ENCODE assay signal across 1 cellular context in genomic region chr4:73726000-73726399, GRCh38.
TF ChIP-seq lines count a peak whose summit lies in the region.

No MANE protein-coding gene starts in this region.

TF ChIP-seq in IMR-90, 13 proteins besides CTCF, POLR2A, EP300 and RAD21:
- TF ChIP-seq MAFK (IDR thresholded peaks at IDR 0.05; ENCODE audit: low read depth, low read length) (peak; percentile 35; the same call in 1 of the 2 replicates), FOS (IDR thresholded peaks at IDR 0.05; ENCODE audit: low read depth, low read length) (peak; percentile 56; the same call in 1 of the 2 replicates), SMC3 (IDR thresholded peaks at IDR 0.05; ENCODE audit: low read depth, low read length) (no peak), NFE2L2 (IDR thresholded peaks at IDR 0.05; ENCODE audit: low read depth, low read length) (no peak), MAZ (IDR thresholded peaks at IDR 0.05; ENCODE audit: borderline replicate concordance, low read depth, low read length) (no peak), CEBPB (IDR thresholded peaks at IDR 0.05; ENCODE audit: low read depth, low read length) (peak; percentile 82), RCOR1 (IDR thresholded peaks at IDR 0.05; ENCODE audit: insufficient replicate concordance, low read length) (no peak)
- TF ChIP-seq, protein P1, sequence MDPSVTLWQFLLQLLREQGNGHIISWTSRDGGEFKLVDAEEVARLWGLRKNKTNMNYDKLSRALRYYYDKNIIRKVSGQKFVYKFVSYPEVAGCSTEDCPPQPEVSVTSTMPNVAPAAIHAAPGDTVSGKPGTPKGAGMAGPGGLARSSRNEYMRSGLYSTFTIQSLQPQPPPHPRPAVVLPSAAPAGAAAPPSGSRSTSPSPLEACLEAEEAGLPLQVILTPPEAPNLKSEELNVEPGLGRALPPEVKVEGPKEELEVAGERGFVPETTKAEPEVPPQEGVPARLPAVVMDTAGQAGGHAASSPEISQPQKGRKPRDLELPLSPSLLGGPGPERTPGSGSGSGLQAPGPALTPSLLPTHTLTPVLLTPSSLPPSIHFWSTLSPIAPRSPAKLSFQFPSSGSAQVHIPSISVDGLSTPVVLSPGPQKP (IDR thresholded peaks at IDR 0.05; ENCODE audit: borderline replicate concordance, low read depth, low read length) = no peak
